17 cellular contexts compared by ENCODE assay signal in genomic region chr14:103818422-103818821, GRCh38. TPM values are rescaled to one million over a fixed set of nuclear protein-coding genes. Genes with fewer than 3 reads are reported as not detected.
DNase-seq lines count a peak whose midpoint lies in the region; ATAC-seq and TF ChIP-seq lines count a peak whose summit lies in the region.
"Had no signal": no experiment of that assay in that cellular context is flagged by ENCODE, and none has a peak within 500 bp of the region (broad histone marks: within the 10 kb centered on the region; RNA-seq: fewer than 3 reads in every experiment).

No MANE protein-coding gene starts in this region.

- H3K36me3 ChIP-seq in esophagus muscularis mucosa: no peaks in the 10 kb centered on the region
- H3K36me3 ChIP-seq in upper lobe of right lung: no peaks in the 10 kb centered on the region

- ATAC-seq in activated T-cell treated with anti-CD3 and anti-CD28 coated beads, Interleukin-2, amount 50 U/mL, for 72 hours (replicated peaks in 1 of 2): no peak
- ATAC-seq in right cardiac atrium: peak; percentile 46 to 51
- no peak for ATAC-seq in upper lobe of right lung
- ATAC-seq: K562 had no signal

- H3K27ac ChIP-seq in esophagus muscularis mucosa (replicated peaks in 1 of 4) (peak overlapping the region in 3 of 4 donors; percentile 17 to 71 (median 66)), right cardiac atrium (ENCODE audit: low read length) (peak overlapping the region; percentile 39), upper lobe of right lung (peak overlapping the region; percentile 47)

- H3K4me3 Mint-ChIP-seq in activated T-cell treated with anti-CD3 and anti-CD28 coated beads, Interleukin-2, amount 50 U/mL, for 72 hours: no peak overlapping the region
- H3K4me3 Mint-ChIP-seq: CD14-positive monocyte, HFFc6 had no signal

- 54% methylated on average over 3 of the region's 3 CpGs for WGBS in esophagus muscularis mucosa
- WGBS in right cardiac atrium: 60% methylated on average over 3 of the region's 3 CpGs

- peaks cover 26% of the 10 kb centered on the region for H3K4me1 Mint-ChIP-seq in activated T-cell treated with anti-CD3 and anti-CD28 coated beads, Interleukin-2, amount 50 U/mL, for 72 hours (ENCODE audit: low read depth)

- no peak for TF ChIP-seq POLR2A in esophagus muscularis mucosa (IDR thresholded peaks at IDR 0.05; ENCODE audit: low read depth)

- peak overlapping the region; percentile 52 for H3K27ac Mint-ChIP-seq in activated T-cell treated with anti-CD3 and anti-CD28 coated beads, Interleukin-2, amount 50 U/mL, for 72 hours
- H3K27ac Mint-ChIP-seq: CD14-positive monocyte, HFFc6 had no signal

- TF ChIP-seq EP300 in esophagus muscularis mucosa (IDR thresholded peaks at IDR 0.05): no peak

- H3K4me1 ChIP-seq in esophagus muscularis mucosa (peaks cover 46 to 50% (median 47%) of the 10 kb centered on the region in 4 donors), right cardiac atrium (ENCODE audit: control insufficient read depth, insufficient read depth, low read length) (peaks cover 6% of the 10 kb centered on the region), upper lobe of right lung (peaks cover 39% of the 10 kb centered on the region)
- H3K4me1 ChIP-seq: Caco-2 had no signal

- no peaks in the 10 kb centered on the region for H3K27me3 Mint-ChIP-seq in activated T-cell treated with anti-CD3 and anti-CD28 coated beads, Interleukin-2, amount 50 U/mL, for 72 hours (ENCODE audit: low read depth)

- H3K36me3 Mint-ChIP-seq in activated T-cell treated with anti-CD3 and anti-CD28 coated beads, Interleukin-2, amount 50 U/mL, for 72 hours (ENCODE audit: insufficient read depth in 2 of 2): no peaks in the 10 kb centered on the region
- H3K36me3 Mint-ChIP-seq: CD14-positive monocyte had no signal

- H3K9me3 Mint-ChIP-seq in activated T-cell treated with anti-CD3 and anti-CD28 coated beads, Interleukin-2, amount 50 U/mL, for 72 hours: no peaks in the 10 kb centered on the region
- H3K9me3 Mint-ChIP-seq: HFFc6 had no signal

- TF ChIP-seq CTCF in esophagus muscularis mucosa (IDR thresholded peaks at IDR 0.05) (no peak), upper lobe of right lung (IDR thresholded peaks at IDR 0.05) (no peak)

- no peaks in the 10 kb centered on the region for H3K27me3 ChIP-seq in esophagus muscularis mucosa
- no peaks in the 10 kb centered on the region for H3K27me3 ChIP-seq in right cardiac atrium (ENCODE audit: control insufficient read depth, insufficient read depth)
- H3K27me3 ChIP-seq in upper lobe of right lung: no peaks in the 10 kb centered on the region

- intact Hi-C loops in esophagus muscularis mucosa (cut with DNase I) (no loop called here), right cardiac atrium (cut with DNase I) (loop anchor here in 1 of 4 donors (10.0 kb wide), 1 partner anchor 86 kb away; no protein-coding TSS in a partner anchor), upper lobe of right lung (cut with DNase I) (no loop called here), head of caudate nucleus (cut with DNase I) (no loop called here)

- no peak for DNase-seq in activated T-cell treated with anti-CD3 and anti-CD28 coated beads, Interleukin-2, amount 50 U/mL, for 72 hours
- DNase-seq in activated T-cell treated with anti-CD3 and anti-CD28 coated beads, Interleukin-2, amount 50 U/mL, for 1 hour: no peak
- DNase-seq in esophagus muscularis mucosa (ENCODE audit: extremely low spot score): no peak
- DNase-seq in right cardiac atrium: no peak
- DNase-seq in upper lobe of right lung: no peak
- no peak for DNase-seq in NCI-H526 treated with DMSO at 0.1 percent for 48 hours (lab: John Stamatoyannopoulos, UW)
- DNase-seq in head of caudate nucleus: no peak
- no peak for DNase-seq in activated CD8-positive, alpha-beta memory T cell treated with anti-CD3 and anti-CD28 coated beads, Interleukin-2, amount 50 U/mL, for 4 hours
- DNase-seq: 8988T, Caco-2, HFFc6, NCI-H1105, NCI-H1694, NCI-H2081 treated with DMSO at 0.1 percent for 48 hours, NCI-H748 treated with DMSO at 0.1 percent for 48 hours had no signal

- H3K9me3 ChIP-seq in esophagus muscularis mucosa: no peaks in the 10 kb centered on the region
- no peaks in the 10 kb centered on the region for H3K9me3 ChIP-seq in right cardiac atrium (ENCODE audit: control insufficient read depth, low read length)
- no peaks in the 10 kb centered on the region for H3K9me3 ChIP-seq in upper lobe of right lung
- H3K9me3 ChIP-seq: Caco-2 had no signal

- no peak overlapping the region for H3K4me3 ChIP-seq in esophagus muscularis mucosa
- H3K4me3 ChIP-seq in right cardiac atrium (ENCODE audit: low read length): no peak overlapping the region
- H3K4me3 ChIP-seq in upper lobe of right lung: no peak overlapping the region
- H3K4me3 ChIP-seq: K562 had no signal

RNA-seq across cellular contexts. Expression of gene PPP1R13B, which starts 29.0 kb away (rescaled TPM):
- 10 to 100 TPM; 13.8 to 15.4 TPM for total RNA-seq in activated T-cell treated with anti-CD3 and anti-CD28 coated beads, Interleukin-2, amount 50 U/mL, for 72 hours
- total RNA-seq in esophagus muscularis mucosa (10 to 100 TPM; 19.9 to 25.2 (median 23.6) TPM), right cardiac atrium (100 to 1,000 TPM; 102 to 158 (median 117) TPM), upper lobe of right lung (78.5 TPM)
- polyA plus RNA-seq in right cardiac atrium: 50.1 TPM

Comparison
In these comparisons a context has a peak if more than half of its experiments do, and no peak if none do; other contexts are left out.
1. ATAC-seq: peak in right cardiac atrium (2 of 2); none in activated T-cell treated with anti-CD3 and anti-CD28 coated beads, Interleukin-2, amount 50 U/mL, for 72 hours (0 of 2) and upper lobe of right lung (single experiment).
2. Peak in every context shown above with its lines, with median percentiles within 50 percentile points of each other: H3K27ac ChIP-seq.